In the genomic region with DNA sequence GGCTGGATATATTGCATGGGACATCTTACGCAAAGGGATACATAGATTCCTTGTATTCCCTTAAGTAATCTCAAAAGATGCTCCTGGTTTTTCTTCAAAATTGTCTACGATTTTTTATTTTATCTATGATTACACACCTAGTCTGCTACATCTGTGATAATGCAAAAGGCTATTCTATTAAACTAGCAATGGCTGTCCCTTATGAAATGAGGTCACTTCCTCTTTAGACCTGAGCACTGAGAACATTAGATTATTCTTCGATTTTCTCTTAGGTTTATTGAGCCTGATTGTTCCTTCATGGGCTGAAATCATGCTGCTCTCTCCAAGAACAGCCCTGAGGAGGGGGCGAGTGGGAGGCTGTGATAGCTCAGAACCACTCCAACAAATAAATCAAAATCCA, we compare ENCODE assay signal across 8 cellular contexts.
DNase-seq lines count a peak whose midpoint lies in the region; ATAC-seq and TF ChIP-seq lines count a peak whose summit lies in the region.

No MANE protein-coding gene starts in this region.

- H3K4me1 Mint-ChIP-seq in activated CD4-positive, alpha-beta memory T cell treated with anti-CD3 and anti-CD28 coated beads, Interleukin-2, amount 10 ng/mL, durations not matched to agents 7 days and 5 days: peaks cover 18% of the 10 kb centered on the region
- H3K4me1 Mint-ChIP-seq in natural killer cell: peaks cover 59 to 60% of the 10 kb centered on the region in 2 donors

- DNase-seq in BE2C: no peak
- DNase-seq in activated CD4-positive, alpha-beta memory T cell treated with anti-CD3 and anti-CD28 coated beads, Interleukin-2, amount 10 ng/mL, durations not matched to agents 7 days and 5 days: no peak
- no peak for DNase-seq in natural killer cell
- no peak for DNase-seq in NCI-H1105 treated with DMSO at 0.1 percent for 48 hours (lab: John Stamatoyannopoulos, UW)
- no peak for DNase-seq in SK-N-DZ (ENCODE audit: low spot score)
- DNase-seq in omental fat pad (ENCODE audit: low spot score): no peak

- H3K9me3 ChIP-seq in BE2C (no peaks in the 10 kb centered on the region), DOHH2 (ENCODE audit: control insufficient read depth, insufficient read depth, low read length) (no peaks in the 10 kb centered on the region)

- H4K20me1 ChIP-seq in DOHH2 (ENCODE audit: control insufficient read depth, insufficient read depth, low read depth, low read length): no peaks in the 10 kb centered on the region

- H3K4me3 Mint-ChIP-seq in activated CD4-positive, alpha-beta memory T cell treated with anti-CD3 and anti-CD28 coated beads, Interleukin-2, amount 10 ng/mL, durations not matched to agents 7 days and 5 days: peak overlapping the region; percentile 72
- H3K4me3 Mint-ChIP-seq in natural killer cell: peak overlapping the region; percentile 89

- no peak for ATAC-seq in natural killer cell
- ATAC-seq in HG03565 (IDR thresholded peaks at IDR 0.05; ENCODE audit: unreplicated experiment): no peak
- no peak for ATAC-seq in omental fat pad (ENCODE audit: low FRiP score)

- CTCF ChIA-PET in activated CD4-positive, alpha-beta memory T cell treated with anti-CD3 and anti-CD28 coated beads, Interleukin-2, amount 10 ng/mL, durations not matched to agents 7 days and 5 days (lab: Charles Lee): interaction anchor here (1.5 kb wide), 1 partner anchor 76 kb away, joined by 3 read pairs; no protein-coding TSS in a partner anchor

- no peaks in the 10 kb centered on the region for H3K79me2 ChIP-seq in DOHH2 (ENCODE audit: control insufficient read depth, low read length)

- H3F3A ChIP-seq in DOHH2 (ENCODE audit: control insufficient read depth, insufficient read depth): no peaks in the 10 kb centered on the region

- H3K4me3 ChIP-seq in BE2C (ENCODE audit: low read depth, low read length) (peak overlapping the region; percentile 82; the same call in 1 of the 2 replicates), DOHH2 (ENCODE audit: low read length) (peak overlapping the region; percentile 62; the same call in 1 of the 2 replicates)

- no peak overlapping the region for H3K27ac Mint-ChIP-seq in activated CD4-positive, alpha-beta memory T cell treated with anti-CD3 and anti-CD28 coated beads, Interleukin-2, amount 10 ng/mL, durations not matched to agents 7 days and 5 days
- peak overlapping the region; percentile 82 to 85 for H3K27ac Mint-ChIP-seq in natural killer cell

- no peaks in the 10 kb centered on the region for H3K36me3 Mint-ChIP-seq in activated CD4-positive, alpha-beta memory T cell treated with anti-CD3 and anti-CD28 coated beads, Interleukin-2, amount 10 ng/mL, durations not matched to agents 7 days and 5 days (ENCODE audit: low read depth)
- H3K36me3 Mint-ChIP-seq in natural killer cell: no peaks in the 10 kb centered on the region

- TF ChIP-seq CTCF in BE2C (IDR thresholded peaks at IDR 0.05; ENCODE audit: low read depth, low read length): no peak
- TF ChIP-seq CTCF in DOHH2 (IDR thresholded peaks at IDR 0.05; ENCODE audit: low read depth, low read length, poor library complexity, severe bottlenecking): no peak
- TF ChIP-seq CTCF in natural killer cell (IDR thresholded peaks at IDR 0.05): no peak
- TF ChIP-seq CTCF in omental fat pad (IDR thresholded peaks at IDR 0.05): no peak

- H3K36me3 ChIP-seq in BE2C (no peaks in the 10 kb centered on the region), DOHH2 (ENCODE audit: control insufficient read depth, low read length) (no peaks in the 10 kb centered on the region)

- no peaks in the 10 kb centered on the region for H3K9me2 ChIP-seq in DOHH2 (replicated peaks; ENCODE audit: control insufficient read depth, low read length)

- no peaks in the 10 kb centered on the region for H3K27me3 ChIP-seq in BE2C
- H3K27me3 ChIP-seq in DOHH2 (ENCODE audit: control insufficient read depth, low read length): peaks cover 66% of the 10 kb centered on the region

- H3K27ac ChIP-seq in DOHH2 (ENCODE audit: low read depth, low read length): no peak overlapping the region

- POLR2A ChIA-PET in activated CD4-positive, alpha-beta memory T cell treated with anti-CD3 and anti-CD28 coated beads, Interleukin-2, amount 10 ng/mL, durations not matched to agents 7 days and 5 days (lab: Charles Lee): no interaction called here

- no peaks in the 10 kb centered on the region for H3K9me3 Mint-ChIP-seq in activated CD4-positive, alpha-beta memory T cell treated with anti-CD3 and anti-CD28 coated beads, Interleukin-2, amount 10 ng/mL, durations not matched to agents 7 days and 5 days
- H3K9me3 Mint-ChIP-seq in natural killer cell: no peaks in the 10 kb centered on the region

- H3K4me1 ChIP-seq in BE2C: peaks cover 4% of the 10 kb centered on the region
- peaks cover 52% of the 10 kb centered on the region for H3K4me1 ChIP-seq in DOHH2 (ENCODE audit: control insufficient read depth, low read length)

- intact Hi-C loops in natural killer cell (cut with micrococcal nuclease): loop anchor here (5.0 to 10.0 kb wide), 4 partner anchors 38 to 190 kb away; a partner anchor contains a TSS

- peak overlapping the region; percentile 71 for H3K4me2 ChIP-seq in DOHH2 (ENCODE audit: low read length)

- no peaks in the 10 kb centered on the region for H3K27me3 Mint-ChIP-seq in activated CD4-positive, alpha-beta memory T cell treated with anti-CD3 and anti-CD28 coated beads, Interleukin-2, amount 10 ng/mL, durations not matched to agents 7 days and 5 days
- no peaks in the 10 kb centered on the region for H3K27me3 Mint-ChIP-seq in natural killer cell (ENCODE audit: low read depth in 2 of 2)
